14 cellular contexts compared by ENCODE assay signal in genomic region chr10:82737556-82737955, GRCh38.
DNase-seq lines count a peak whose midpoint lies in the region; ATAC-seq and TF ChIP-seq lines count a peak whose summit lies in the region.
"Had no signal": no experiment of that assay in that cellular context is flagged by ENCODE, and none has a peak within 500 bp of the region (broad histone marks: within the 10 kb centered on the region; RNA-seq: fewer than 3 reads in every experiment).

No MANE protein-coding gene starts in this region.

- H2BK15ac ChIP-seq in neuronal stem cell (ENCODE audit: low read length), result no peak overlapping the region

- H3K18ac ChIP-seq in neuronal stem cell (ENCODE audit: low read length), result no peak overlapping the region

- no peak overlapping the region for H2BK12ac ChIP-seq in neuronal stem cell (ENCODE audit: low read length)

- no peak overlapping the region for H2BK5ac ChIP-seq in neuronal stem cell (ENCODE audit: low read length)

- ATAC-seq in HG02884 (IDR thresholded peaks at IDR 0.05; ENCODE audit: unreplicated experiment), result no peak
- no peak for ATAC-seq in HG03175 (IDR thresholded peaks at IDR 0.05; ENCODE audit: unreplicated experiment)
- ATAC-seq: CD8-positive, alpha-beta T cell had no signal

- H4K20me1 ChIP-seq in MM.1S (ENCODE audit: insufficient read depth, low read length), result no peaks in the 10 kb centered on the region

- H3K4me1 ChIP-seq in MM.1S (ENCODE audit: low read length), result no peaks in the 10 kb centered on the region
- peaks cover 3 to 5% of the 10 kb centered on the region in 2 donors for H3K4me1 ChIP-seq in neuronal stem cell (ENCODE audit: control insufficient read depth in 2 of 2, insufficient read depth in 1 of 2, low read depth in 1 of 2, low read length in 2 of 2)

- H3K4me3 ChIP-seq in MM.1S (ENCODE audit: low read length), result no peak overlapping the region
- H3K4me3 ChIP-seq in neuronal stem cell (ENCODE audit: low read length in 2 of 2), result no peak overlapping the region

- DNase-seq in MM.1S (no peak), NCI-H82 treated with DMSO at 0.1 percent for 48 hours (lab: John Stamatoyannopoulos, UW; ENCODE audit: unreplicated experiment) (peak; percentile 2), foreskin melanocyte (peak; percentile 32), neuronal stem cell (ENCODE audit: low spot score) (peak; percentile 36), DMS79 treated with DMSO at 0.1 percent for 48 hours (lab: John Stamatoyannopoulos, UW) (no peak)
- DNase-seq: CD8-positive, alpha-beta T cell; HCEC 1CT; NCI-H1105; NCI-H1694 treated with DMSO at 0.1 percent for 48 hours; NK-92 treated with Interleukin-12 subunit alpha and Interleukin-12 subunit beta, amount 100 ng/mL, for 24 hours; OCI-M1 had no signal

- no peak for TF ChIP-seq CTCF in MM.1S (IDR thresholded peaks at IDR 0.05; ENCODE audit: low read length)

- H3K27ac ChIP-seq in MM.1S (ENCODE audit: low read length) (no peak overlapping the region), neuronal stem cell (replicated peaks; ENCODE audit: low read length) (no peak overlapping the region)
- H3K27ac ChIP-seq: RWPE1 had no signal

- no peak overlapping the region for H2BK120ac ChIP-seq in neuronal stem cell (ENCODE audit: low read depth, low read length)

- peak overlapping the region; percentile 47; the same call in 1 of the 2 replicates for H3K4me2 ChIP-seq in MM.1S (ENCODE audit: low read depth, low read length)
- no peak overlapping the region for H3K4me2 ChIP-seq in neuronal stem cell (ENCODE audit: insufficient read depth, low read length, poor library complexity, severe bottlenecking)

- no CpG with 5 or more reads among the region's 11 CpGs for WGBS in neuronal stem cell (ENCODE audit: extremely low coverage in 2 of 2, insufficient read length in 2 of 2, insufficient replicate concordance in 1 of 2), 2 donors

- no peak overlapping the region for H2AK5ac ChIP-seq in neuronal stem cell (ENCODE audit: low read depth, low read length)

- H2AFZ ChIP-seq in MM.1S (ENCODE audit: low read length), result no peak overlapping the region
- H2AFZ ChIP-seq in neuronal stem cell (ENCODE audit: low read length), result peak overlapping the region; percentile 56

- H3K23ac ChIP-seq in neuronal stem cell (ENCODE audit: low read depth, low read length, poor library complexity), result no peak overlapping the region

- H3K9me3 ChIP-seq in MM.1S (replicated peaks; ENCODE audit: insufficient read depth, low read length) (no peaks in the 10 kb centered on the region), neuronal stem cell (replicated peaks in 1 of 2; ENCODE audit: control insufficient read depth in 2 of 2, insufficient read depth in 1 of 2, low read depth in 1 of 2, low read length in 2 of 2) (no peaks in the 10 kb centered on the region)

- no peak overlapping the region for H3K14ac ChIP-seq in neuronal stem cell (ENCODE audit: low read length)

- no peak overlapping the region for H4K8ac ChIP-seq in neuronal stem cell (ENCODE audit: low read depth, low read length)

- H3K27me3 ChIP-seq in MM.1S (replicated peaks; ENCODE audit: insufficient read depth, low read length) (no peaks in the 10 kb centered on the region), neuronal stem cell (ENCODE audit: control insufficient read depth in 3 of 3, insufficient read depth in 3 of 3, low read depth in 1 of 3, low read length in 3 of 3) (no peaks in the 10 kb centered on the region)

- H3K36me3 ChIP-seq in MM.1S (replicated peaks; ENCODE audit: insufficient read depth, low read length) (no peaks in the 10 kb centered on the region), neuronal stem cell (replicated peaks in 1 of 2; ENCODE audit: control insufficient read depth in 2 of 2, insufficient read depth in 2 of 2, low read length in 2 of 2) (no peaks in the 10 kb centered on the region)

- H3F3A ChIP-seq in MM.1S (ENCODE audit: insufficient read depth, low read length), result no peaks in the 10 kb centered on the region

- no peak overlapping the region for H3K4ac ChIP-seq in neuronal stem cell (ENCODE audit: low read length)

- no peaks in the 10 kb centered on the region for H3K9me2 ChIP-seq in MM.1S (replicated peaks; ENCODE audit: insufficient read depth, low read length)

- H4K91ac ChIP-seq in neuronal stem cell (ENCODE audit: low read depth, low read length, poor library complexity), result no peak overlapping the region

- H3K9ac ChIP-seq in MM.1S (ENCODE audit: low read length) (no peak overlapping the region), neuronal stem cell (ENCODE audit: low read depth, low read length, poor library complexity) (no peak overlapping the region)

- H3K79me1 ChIP-seq in neuronal stem cell (ENCODE audit: low read depth, low read length), result no peaks in the 10 kb centered on the region

- no peaks in the 10 kb centered on the region for H3K79me2 ChIP-seq in MM.1S (ENCODE audit: low read length)

Comparison
In these comparisons a context has a peak if more than half of its experiments do, and no peak if none do; other contexts are left out.
1. DNase-seq: peak in NCI-H82 treated with DMSO at 0.1 percent for 48 hours (single experiment), foreskin melanocyte (single experiment) and neuronal stem cell (single experiment); none in MM.1S (single experiment) and DMS79 treated with DMSO at 0.1 percent for 48 hours (single experiment).